Comparison of ENCODE assay signal across 7 cellular contexts in the genomic region with DNA sequence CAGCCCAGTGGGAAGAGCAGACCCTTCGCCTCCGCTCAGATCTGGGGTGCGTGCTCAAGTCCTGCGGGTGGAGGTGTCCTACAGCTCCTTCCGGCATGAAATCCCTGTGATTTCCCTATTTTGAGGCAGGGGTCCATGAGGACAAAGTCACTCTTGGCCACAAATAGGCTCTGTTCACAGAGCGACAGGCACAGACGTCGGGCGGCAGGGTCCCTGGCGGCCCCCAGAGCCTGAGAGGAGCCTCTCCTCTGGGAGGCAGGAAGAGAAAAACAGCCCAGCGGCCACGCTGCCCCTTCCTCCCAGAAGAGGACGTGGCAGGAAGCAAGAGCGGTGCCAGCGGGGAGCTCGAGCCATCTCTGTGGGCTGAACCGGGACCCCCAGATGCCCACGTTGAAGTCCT. TPM values are rescaled to one million over a fixed set of nuclear protein-coding genes. Genes with fewer than 3 reads are reported as not detected.
"Had no signal": no experiment of that assay in that cellular context is flagged by ENCODE, and none has a peak within 500 bp of the region (broad histone marks: within the 10 kb centered on the region; RNA-seq: fewer than 3 reads in every experiment).

No MANE protein-coding gene starts in this region.

- H3K4me1 ChIP-seq: HAP-1 had no signal

- H3K27ac Mint-ChIP-seq: GM23338, HFFc6 had no signal

- H3K4me3 Mint-ChIP-seq: GM23338, HFFc6 had no signal

- H3K36me3 ChIP-seq: HAP-1 had no signal

- H3K9me3 Mint-ChIP-seq: HFFc6 had no signal

- H3K4me2 ChIP-seq: GM23338 had no signal

- H3K9me3 ChIP-seq: HAP-1 had no signal

- DNase-seq: HFFc6, IMR-90, KG1 had no signal

- ATAC-seq: GM23338, HCT116, K562 had no signal

- H3K4me3 ChIP-seq: GM23338, HAP-1, K562 had no signal

RNA-seq across cellular contexts. Expression of a gene that starts 38.7 kb away (rescaled TPM):
- total RNA-seq: K562 had no signal
- polyA plus RNA-seq: K562 had no signal
